In genomic region chr11:33160587-33160986, GRCh38 we compare ENCODE assay signal across 1 cellular context.
TF ChIP-seq lines count a peak whose summit lies in the region.

No MANE protein-coding gene starts in this region.

TF ChIP-seq in K562, 482 proteins besides CTCF, POLR2A, EP300 and RAD21 (continued from another document):
- TF ChIP-seq CLOCK (CRISPR knock-in tag; IDR thresholded peaks at IDR 0.05; ENCODE audit: borderline replicate concordance) (no peak), NR1H2 (CRISPR knock-in tag; IDR thresholded peaks at IDR 0.05) (no peak), ZNF512 (tag; IDR thresholded peaks at IDR 0.05) (0 out of 2 replicates have a peak, but pooled peaks have one; percentile 37), BRD4 (IDR thresholded peaks at IDR 0.05) (0 out of 2 replicates have a peak, but pooled peaks have one; percentile 20), CREB5 (CRISPR knock-in tag; IDR thresholded peaks at IDR 0.05) (no peak), ZC3H8 (IDR thresholded peaks at IDR 0.05) (no peak), SMAD4 (CRISPR knock-in tag; conservative IDR thresholded peaks at IDR 0.05) (no peak), ATF6 (CRISPR knock-in tag; IDR thresholded peaks at IDR 0.05) (no peak), TBP (optimal IDR thresholded peaks at IDR 0.05; ENCODE audit: low read depth, low read length) (no peak), CHD1 (IDR thresholded peaks at IDR 0.05; ENCODE audit: low read length) (peak; percentile 69), ZNF551 (CRISPR knock-in tag; IDR thresholded peaks at IDR 0.05) (no peak)
